9 cellular contexts compared by ENCODE assay signal in genomic region chr17:17900615-17901520, GRCh38.
DNase-seq lines count a peak whose midpoint lies in the region; ATAC-seq and TF ChIP-seq lines count a peak whose summit lies in the region.
"Had no signal": no experiment of that assay in that cellular context is flagged by ENCODE, and none has a peak within 500 bp of the region (broad histone marks: within the 10 kb centered on the region; RNA-seq: fewer than 3 reads in every experiment).

No MANE protein-coding gene starts in this region.

- peak overlapping the region; percentile 91 for H3K27ac Mint-ChIP-seq in mesothelial cell of epicardium

- DNase-seq in NCI-H226 (peak; percentile 89), coronary artery (ENCODE audit: low spot score) (peak; percentile 88), mesothelial cell of epicardium (ENCODE audit: low spot score in 2 of 2, unreplicated experiment in 2 of 2) (peak in 1 of 2 experiments; percentile 61), NCI-H1048 (lab: John Stamatoyannopoulos, UW) (no peak)
- DNase-seq in stimulated activated CD4-positive, alpha-beta T cell treated with anti-CD3 and anti-CD28 coated beads, Interleukin-4, amount 100 ng/mL, for 4 hours: no peak

- ATAC-seq in GM18519 (IDR thresholded peaks at IDR 0.05; ENCODE audit: low FRiP score, unreplicated experiment): no peak
- no peak for ATAC-seq in GM19397 (IDR thresholded peaks at IDR 0.05; ENCODE audit: unreplicated experiment)

- H3K27me3 Mint-ChIP-seq in mesothelial cell of epicardium (ENCODE audit: low read depth): no peaks in the 10 kb centered on the region

- no peak for TF ChIP-seq CTCF in C4-2B (conservative IDR thresholded peaks at IDR 0.05)
- TF ChIP-seq CTCF in coronary artery (IDR thresholded peaks at IDR 0.05): no peak
- TF ChIP-seq CTCF in mesothelial cell of epicardium (IDR thresholded peaks at IDR 0.05; ENCODE audit: unreplicated experiment): no peak

- peaks cover 30% of the 10 kb centered on the region for H3K4me1 Mint-ChIP-seq in mesothelial cell of epicardium

- no peak overlapping the region for H3K4me3 Mint-ChIP-seq in mesothelial cell of epicardium

- H3K27ac ChIP-seq in C4-2B (peak overlapping the region; percentile 5), coronary artery (peak overlapping the region; percentile 11 to 73)
- H3K27ac ChIP-seq: cardiac muscle cell had no signal

- H3K9me3 Mint-ChIP-seq in mesothelial cell of epicardium: no peaks in the 10 kb centered on the region

- peaks cover 19% of the 10 kb centered on the region for H3K36me3 Mint-ChIP-seq in mesothelial cell of epicardium

- peak overlapping the region; percentile 19 for H3K4me3 ChIP-seq in coronary artery
- H3K4me3 ChIP-seq: cardiac muscle cell had no signal

Comparison
In these comparisons a context has a peak if more than half of its experiments do, and no peak if none do; other contexts are left out.
1. DNase-seq: peak in NCI-H226 (single experiment) and coronary artery (single experiment); none in NCI-H1048 (single experiment) and stimulated activated CD4-positive, alpha-beta T cell treated with anti-CD3 and anti-CD28 coated beads, Interleukin-4, amount 100 ng/mL, for 4 hours (0 of 2).